9 cellular contexts compared by ENCODE assay signal in genomic region chr7:140542226-140542625, GRCh38.
A peak's percentile ranks its signal among the peaks of the same experiment; 100 is the strongest.
DNase-seq lines count a peak whose midpoint lies in the region; ATAC-seq and TF ChIP-seq lines count a peak whose summit lies in the region.
"Had no signal": no experiment of that assay in that cellular context is flagged by ENCODE, and none has a peak within 500 bp of the region (broad histone marks: within the 10 kb centered on the region; RNA-seq: fewer than 3 reads in every experiment).

No MANE protein-coding gene starts in this region.

- TF ChIP-seq CTCF in endodermal cell (conservative IDR thresholded peaks at IDR 0.05) (no peak), right lobe of liver (IDR thresholded peaks at IDR 0.05) (no peak), tibial nerve (IDR thresholded peaks at IDR 0.05) (no peak)

- DNase-seq in endodermal cell = peak; percentile 55
- peak; percentile 56 to 80 (median 77) for DNase-seq in right lobe of liver
- DNase-seq in tibial nerve (ENCODE audit: low spot score in 2 of 2) = peak; percentile 47 to 50
- DNase-seq in DMS79 (lab: John Stamatoyannopoulos, UW) = no peak
- no peak for DNase-seq in effector CD4-positive, alpha-beta T cell
- no peak for DNase-seq in DMS53 (lab: John Stamatoyannopoulos, UW)
- DNase-seq: activated gamma-delta T cell treated with Interleukin-2 at 50 U/mL for 16 hours had no signal

- peak overlapping the region in 2 of 3 donors; percentile 64 to 67 for H3K27ac Mint-ChIP-seq in IgD-negative memory B cell
- H3K27ac Mint-ChIP-seq in endodermal cell = peak overlapping the region; percentile 95

- no peaks in the 10 kb centered on the region for H3K27me3 ChIP-seq in endodermal cell (ENCODE audit: control insufficient read depth, insufficient read depth, low read length, poor library complexity, severe bottlenecking)
- H3K27me3 ChIP-seq in right lobe of liver = no peaks in the 10 kb centered on the region
- no peaks in the 10 kb centered on the region for H3K27me3 ChIP-seq in tibial nerve

- peaks cover 1% of the 10 kb centered on the region for H3K27me3 Mint-ChIP-seq in IgD-negative memory B cell
- H3K27me3 Mint-ChIP-seq in endodermal cell (ENCODE audit: insufficient read depth) = no peaks in the 10 kb centered on the region

- H3K9me3 ChIP-seq in endodermal cell (ENCODE audit: control insufficient read depth, low read length) (no peaks in the 10 kb centered on the region), right lobe of liver (no peaks in the 10 kb centered on the region), tibial nerve (no peaks in the 10 kb centered on the region)

- WGBS in endodermal cell (ENCODE audit: insufficient coverage in 1 of 2, insufficient read length in 1 of 2), 2 experiments = 35 to 66% methylated on average over 2 to 7 of the region's 7 CpGs
- WGBS in right lobe of liver (ENCODE audit: insufficient coverage, low coverage, low lambda C conversion rate, missing lambda C conversion rate) = 30% methylated on average over 7 of the region's 7 CpGs
- WGBS in tibial nerve, 2 donors = 8 to 33% methylated on average over 7 of the region's 7 CpGs

- no peaks in the 10 kb centered on the region for H3K9me3 Mint-ChIP-seq in IgD-negative memory B cell
- H3K9me3 Mint-ChIP-seq in endodermal cell = no peaks in the 10 kb centered on the region

- peak; percentile 62 to 78 (median 70) for ATAC-seq in right lobe of liver
- no peak for ATAC-seq in GM18519 (IDR thresholded peaks at IDR 0.05; ENCODE audit: low FRiP score, unreplicated experiment)

- H3K9ac ChIP-seq in endodermal cell (ENCODE audit: extremely low read depth, low read length, poor library complexity, severe bottlenecking) = no peak overlapping the region

- H3K4me3 ChIP-seq in endodermal cell (ENCODE audit: low read length) (no peak overlapping the region), right lobe of liver (no peak overlapping the region), tibial nerve (peak overlapping the region in 1 of 4 donors; percentile 6)

- TF ChIP-seq POLR2A in right lobe of liver (IDR thresholded peaks at IDR 0.05) = no peak
- TF ChIP-seq POLR2A in tibial nerve (IDR thresholded peaks at IDR 0.05) = no peak

- H3K4me3 Mint-ChIP-seq in IgD-negative memory B cell = peak overlapping the region in 1 of 4 donors; percentile 82
- H3K4me3 Mint-ChIP-seq in endodermal cell = peak overlapping the region; percentile 45

- peak overlapping the region; percentile 94 for H3K27ac ChIP-seq in endodermal cell (ENCODE audit: low read depth, low read length)
- peak overlapping the region; percentile 1 to 76 (median 21) for H3K27ac ChIP-seq in right lobe of liver
- H3K27ac ChIP-seq in tibial nerve = peak overlapping the region in 3 of 4 donors; percentile 37 to 87 (median 86)

- intact Hi-C loops in right lobe of liver (cut with DNase I) = no loop called here

- H3K36me3 ChIP-seq in endodermal cell (ENCODE audit: control insufficient read depth, insufficient read depth, low read length) (peaks cover 6% of the 10 kb centered on the region), right lobe of liver (no peaks in the 10 kb centered on the region), tibial nerve (peaks cover 0 to 49% (median 0%) of the 10 kb centered on the region in 3 donors)

- peaks cover 5% of the 10 kb centered on the region for H3K4me1 ChIP-seq in endodermal cell (ENCODE audit: control insufficient read depth, insufficient read depth, low read length)
- H3K4me1 ChIP-seq in right lobe of liver = peaks cover 0 to 40% (median 3%) of the 10 kb centered on the region in 4 donors
- H3K4me1 ChIP-seq in tibial nerve = peaks cover 0 to 17% (median 8%) of the 10 kb centered on the region in 4 donors

- H3K36me3 Mint-ChIP-seq in IgD-negative memory B cell (peaks cover 3% of the 10 kb centered on the region), endodermal cell (ENCODE audit: low read depth) (peaks cover 30% of the 10 kb centered on the region)

- TF ChIP-seq EP300 in tibial nerve (IDR thresholded peaks at IDR 0.05) = no peak

- H3K4me1 Mint-ChIP-seq in IgD-negative memory B cell = peaks cover 11 to 17% (median 12%) of the 10 kb centered on the region in 3 donors
- peaks cover 16% of the 10 kb centered on the region for H3K4me1 Mint-ChIP-seq in endodermal cell

Comparison
In these comparisons a context has a peak if more than half of its experiments do, and no peak if none do; other contexts are left out.
1. DNase-seq: peak in endodermal cell (single experiment), right lobe of liver (3 of 3) and tibial nerve (2 of 2); none in DMS79 (single experiment), effector CD4-positive, alpha-beta T cell (single experiment) and DMS53 (single experiment).
2. H3K27ac ChIP-seq: peak in every context shown above with its lines; median percentile 94 in endodermal cell; 86 in tibial nerve; 21 in right lobe of liver.